1 cellular context compared by ENCODE assay signal in the genomic region with DNA sequence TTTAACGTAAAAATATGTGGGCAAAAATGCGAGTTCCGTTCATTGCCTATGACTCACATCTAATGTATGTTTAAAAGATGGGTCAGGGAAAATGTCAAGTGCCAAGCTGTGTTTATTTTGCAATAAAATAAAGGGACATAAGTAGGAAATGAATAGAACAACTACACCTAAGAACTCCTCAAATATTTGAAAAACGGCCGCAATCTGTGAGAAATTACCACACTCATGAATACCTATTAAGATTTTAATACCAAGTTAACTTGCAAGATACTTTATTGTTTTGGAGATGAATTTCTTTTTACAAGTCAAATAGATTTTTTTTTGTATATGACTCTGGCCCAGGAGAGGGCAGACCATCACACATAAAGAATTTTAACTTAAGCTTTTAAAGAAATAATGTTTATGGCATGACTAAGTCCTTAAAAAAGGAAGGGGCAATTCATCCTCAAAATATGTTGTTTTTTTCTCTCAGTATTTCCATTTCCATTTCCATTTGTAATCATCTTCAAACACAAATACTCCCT.
TF ChIP-seq lines count a peak whose summit lies in the region.

No MANE protein-coding gene starts in this region.

TF ChIP-seq in endothelial cell of umbilical vein, 7 proteins besides CTCF, POLR2A, EP300 and RAD21 (continued from another document):
- TF ChIP-seq MAX (IDR thresholded peaks at IDR 0.05; ENCODE audit: insufficient read depth, insufficient read length) (no peak), GATA2 (IDR thresholded peaks at IDR 0.05; ENCODE audit: insufficient read depth, insufficient read length, low read depth, low read length) (no peak), FOS (IDR thresholded peaks at IDR 0.05; ENCODE audit: borderline replicate concordance, insufficient read depth, low read length) (peak; percentile 66)
